8 cellular contexts compared by ENCODE assay signal in genomic region chr3:119034256-119035013, GRCh38. TPM values are rescaled to one million over a fixed set of nuclear protein-coding genes. Genes with fewer than 3 reads are reported as not detected.
DNase-seq lines count a peak whose midpoint lies in the region; ATAC-seq and TF ChIP-seq lines count a peak whose summit lies in the region.

TSS of gene IGSF11 (minus strand) at chr3:119034846. CDS start at chr3:119034582, 264 bp downstream.

- no peak within 1 kb of the TSS for H2BK120ac ChIP-seq in trophoblast cell (ENCODE audit: insufficient read depth, low read length, poor library complexity)

- H4K12ac ChIP-seq in trophoblast cell (ENCODE audit: low read depth, low read length) = no peak within 1 kb of the TSS

- no CpG with 5 or more reads among the region's 80 CpGs for WGBS in trophoblast cell (ENCODE audit: extremely low coverage, insufficient coverage, insufficient read length)

- H4K91ac ChIP-seq in trophoblast cell (ENCODE audit: low read depth, low read length) = no peak within 1 kb of the TSS

- no peak within 1 kb of the TSS for H3K9ac ChIP-seq in trophoblast cell (ENCODE audit: low read length)

- H3K4ac ChIP-seq in trophoblast cell (ENCODE audit: low read depth, low read length) = no peak within 1 kb of the TSS

- H4K8ac ChIP-seq in trophoblast cell (ENCODE audit: low read depth, low read length) = no peak within 1 kb of the TSS

- H3K14ac ChIP-seq in trophoblast cell (ENCODE audit: low read length) = no peak within 1 kb of the TSS

- DNase-seq in DMS 273 treated with DMSO at 0.1 percent for 48 hours (lab: John Stamatoyannopoulos, UW) = peak; percentile 86
- peak; percentile 77 for DNase-seq in HuH-7 (ENCODE audit: low spot score)
- DNase-seq in SK-MEL-5 (ENCODE audit: low read depth, low spot score) = peak; percentile 90
- peak; percentile 80 for DNase-seq in activated naive CD4-positive, alpha-beta T cell treated with anti-CD3 and anti-CD28 coated beads, Interleukin-2, amount 50 U/mL, for 16 hours
- DNase-seq in Right ventricle myocardium inferior (ENCODE audit: missing footprints) = peak; percentile 71
- peak; percentile 91 to 93 for DNase-seq in trophoblast cell
- peak; percentile 19 to 65 for DNase-seq in tibial artery

- no peak within 1 kb of the TSS for H3K18ac ChIP-seq in trophoblast cell (ENCODE audit: low read length)

- H3K4me1 ChIP-seq in trophoblast cell (ENCODE audit: control insufficient read depth in 1 of 2, insufficient read depth in 2 of 2, low read length in 2 of 2) (peaks cover 2% of the 10 kb centered on the region in 2 experiments), tibial artery (peaks cover 4 to 14% (median 8%) of the 10 kb centered on the region in 4 donors)

- H2AK5ac ChIP-seq in trophoblast cell (ENCODE audit: low read length) = no peak within 1 kb of the TSS

- H2BK12ac ChIP-seq in trophoblast cell (ENCODE audit: low read length) = no peak within 1 kb of the TSS

- H3K23ac ChIP-seq in trophoblast cell (ENCODE audit: low read length) = no peak within 1 kb of the TSS

- H3K27ac ChIP-seq in trophoblast cell (ENCODE audit: low read depth, low read length) (no peak within 1 kb of the TSS), tibial artery (no peak within 1 kb of the TSS)

- H3K4me2 ChIP-seq in trophoblast cell (ENCODE audit: low read length) = peak within 1 kb of the TSS; percentile 93

- no peaks in the 10 kb centered on the region for H3K9me3 ChIP-seq in trophoblast cell (ENCODE audit: insufficient read depth, low read depth, low read length)
- no peaks in the 10 kb centered on the region for H3K9me3 ChIP-seq in tibial artery

- H3K36me3 ChIP-seq in trophoblast cell (ENCODE audit: control insufficient read depth in 1 of 2, insufficient read depth in 2 of 2, low read length in 2 of 2) (no peaks in the 10 kb centered on the region), tibial artery (no peaks in the 10 kb centered on the region)

- H2BK5ac ChIP-seq in trophoblast cell (ENCODE audit: low read depth, low read length, poor library complexity) = no peak within 1 kb of the TSS

- ATAC-seq in GM21447 (IDR thresholded peaks at IDR 0.05; ENCODE audit: unreplicated experiment) (peak; percentile 95), Right ventricle myocardium inferior (peak; percentile 95)

- in situ Hi-C loops in SK-MEL-5 (cut with HindIII; ENCODE audit: low pct_unique_long_range_greater_than_20kb, low sequenced_read_pairs) = no loop called here

- H3K79me2 ChIP-seq in trophoblast cell (ENCODE audit: control insufficient read depth, insufficient read depth, low read length, poor library complexity) = no peaks in the 10 kb centered on the region

- TF ChIP-seq CTCF in tibial artery (IDR thresholded peaks at IDR 0.05) = peak; percentile 27 to 45

- no peaks in the 10 kb centered on the region for H3K79me1 ChIP-seq in trophoblast cell (ENCODE audit: low read length)

- H3K4me3 ChIP-seq in trophoblast cell (ENCODE audit: low read depth, low read length) (peak within 1 kb of the TSS; percentile 76), tibial artery (peak within 1 kb of the TSS; percentile 49 to 57)

- H2AFZ ChIP-seq in trophoblast cell (ENCODE audit: insufficient read depth, low read length, poor library complexity) = peak within 1 kb of the TSS; percentile 92

- H3K27me3 ChIP-seq in trophoblast cell (ENCODE audit: insufficient read depth, low read length) (no peaks in the 10 kb centered on the region), tibial artery (peaks cover 0 to 14% of the 10 kb centered on the region in 2 donors)

- intact Hi-C loops in Right ventricle myocardium inferior (cut with DNase I) = loop anchor here (1.0 to 10.0 kb wide), 3 partner anchors 64 to 149 kb away; no protein-coding TSS in a partner anchor
- intact Hi-C loops in tibial artery (cut with DNase I; ENCODE audit: low total_unique reads) = no loop called here

RNA-seq across cellular contexts. Expression of gene IGSF11, which starts in this region (rescaled TPM):
- total RNA-seq in SK-MEL-5 (2014; rRNA removed; shearing (Covaris generic)) = 64.6 and 66.5 TPM in 2 replicates
- polyA plus RNA-seq in SK-MEL-5 (2015; cell fraction: cytosol; rRNA removed) = 61.6 and 81.2 TPM in 2 replicates
- 86.2 and 87.0 TPM in 2 replicates for polyA plus RNA-seq in SK-MEL-5 (2015; cell fraction: nucleus; rRNA removed)
- total RNA-seq in Right ventricle myocardium inferior = 3.1 TPM
- polyA plus RNA-seq in trophoblast cell (2013) = 0.08 and 0.12 TPM in 2 replicates

Comparison
In these comparisons a context has a peak if more than half of its experiments do, and no peak if none do; other contexts are left out.
1. RNA of gene IGSF11 (total RNA-seq): 64.6 to 66.5 TPM in SK-MEL-5; 3.1 TPM in Right ventricle myocardium inferior (single experiment); every median in the first group is over 10 times any median in the second.
2. DNase-seq: peak in every context shown above with its lines; median percentile 92 in trophoblast cell; 90 in SK-MEL-5; 86 in DMS 273 treated with DMSO at 0.1 percent for 48 hours; 80 in activated naive CD4-positive, alpha-beta T cell treated with anti-CD3 and anti-CD28 coated beads, Interleukin-2, amount 50 U/mL, for 16 hours; 77 in HuH-7; 71 in Right ventricle myocardium inferior; 42 in tibial artery.